11 cellular contexts compared by ENCODE assay signal in genomic region chr2:220394433-220394832, GRCh38.
DNase-seq lines count a peak whose midpoint lies in the region.
"Had no signal": no experiment of that assay in that cellular context is flagged by ENCODE, and none has a peak within 500 bp of the region (broad histone marks: within the 10 kb centered on the region; RNA-seq: fewer than 3 reads in every experiment).

No MANE protein-coding gene starts in this region.

- DNase-seq in Caki2 (ENCODE audit: low read depth) (peak; percentile 12), SHP77 (lab: John Stamatoyannopoulos, UW) (peak; percentile 41 to 65), glomerular visceral epithelial cell (ENCODE audit: extremely low spot score) (peak; percentile 77), SW 1271 (lab: John Stamatoyannopoulos, UW) (no peak), NCI-H524 treated with DMSO at 0.1 percent for 48 hours (lab: John Stamatoyannopoulos, UW) (no peak), mucosa of gallbladder (ENCODE audit: low spot score) (no peak)
- peak; percentile 14 for DNase-seq in Jurkat, Clone E6-1 (ENCODE audit: low read depth, low spot score)
- no peak for DNase-seq in activated CD4-positive, alpha-beta T cell treated with anti-CD3 and anti-CD28 coated beads for 48 hours
- DNase-seq: activated CD8-positive, alpha-beta memory T cell treated with anti-CD3 and anti-CD28 coated beads for 24 hours; stimulated activated CD4-positive, alpha-beta T cell treated with anti-CD3 and anti-CD28 coated beads, Interleukin-4, amount 100 ng/mL, for 24 hours had no signal

- in situ Hi-C loops in Caki2 (cut with HindIII; ENCODE audit: low pct_unique_long_range_greater_than_20kb, low sequenced_read_pairs): no loop called here

- H3K4me3 ChIP-seq in Jurkat, Clone E6-1 (ENCODE audit: low read length): no peak overlapping the region
- H3K4me3 ChIP-seq: ascending aorta had no signal

Comparison
In these comparisons a context has a peak if more than half of its experiments do, and no peak if none do; other contexts are left out.
1. DNase-seq: peak in Caki2 (single experiment), Jurkat, Clone E6-1 (single experiment), SHP77 (2 of 2) and glomerular visceral epithelial cell (single experiment); none in SW 1271 (0 of 2), NCI-H524 treated with DMSO at 0.1 percent for 48 hours (single experiment), mucosa of gallbladder (single experiment) and activated CD4-positive, alpha-beta T cell treated with anti-CD3 and anti-CD28 coated beads for 48 hours (single experiment).